ENCODE assay signal across 13 cellular contexts in the genomic region with DNA sequence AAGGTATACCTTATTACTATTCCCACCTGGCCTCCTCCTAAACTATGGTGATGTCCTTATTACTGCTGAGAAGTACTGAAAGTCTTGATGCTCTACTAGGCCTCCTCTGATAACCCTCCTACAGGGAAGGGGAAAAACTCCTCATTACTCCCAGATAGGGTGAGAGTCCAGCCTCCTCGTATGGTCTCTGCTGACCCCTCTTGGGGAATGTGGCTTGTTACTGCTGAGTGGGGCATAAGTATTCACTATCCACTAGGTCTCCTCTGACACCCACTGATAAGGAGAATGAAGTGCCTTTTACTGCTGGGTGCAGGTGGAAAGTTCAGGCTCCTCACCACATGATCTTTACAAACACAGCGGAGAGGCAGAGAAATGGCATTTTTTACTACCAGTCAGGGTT.
A peak's percentile ranks its signal among the peaks of the same experiment; 100 is the strongest.
DNase-seq lines count a peak whose midpoint lies in the region; ATAC-seq, FAIRE-seq and TF ChIP-seq lines count a peak whose summit lies in the region.
"Had no signal": no experiment of that assay in that cellular context is flagged by ENCODE, and none has a peak within 500 bp of the region (broad histone marks: within the 10 kb centered on the region; RNA-seq: fewer than 3 reads in every experiment).

No MANE protein-coding gene starts in this region.

- H3K9ac ChIP-seq in HepG2 (ENCODE audit: insufficient read depth, low read depth, low read length): no peak overlapping the region

- in situ Hi-C loops in HepG2 (cut with HindIII; ENCODE audit: extremely low pct_ligation_motif_present, low pct_unique_long_range_greater_than_20kb): no loop called here

- no peak overlapping the region for H3K4me2 ChIP-seq in HepG2 (ENCODE audit: low read depth, low read length)

- peaks cover 5% of the 10 kb centered on the region; the same call in 1 of the 2 replicates for H3K9me3 ChIP-seq in HepG2 (ENCODE audit: low read length)
- no peaks in the 10 kb centered on the region for H3K9me3 ChIP-seq in ovary
- H3K9me3 ChIP-seq: thoracic aorta had no signal

- CTCF ChIA-PET in BJ (lab: Yijun Ruan, JAX): no interaction called here
- CTCF ChIA-PET in HepG2 (lab: Yijun Ruan, JAX; ENCODE audit: low intra/inter-chr PET ratio, low total read pairs): no interaction called here

- TF ChIP-seq POLR2A in HepG2 (IDR thresholded peaks at IDR 0.05; ENCODE audit: insufficient read depth in 1 of 2, low read depth in 2 of 2, low read length in 2 of 2) (no peak), ovary (IDR thresholded peaks at IDR 0.05) (no peak)

- no peaks in the 10 kb centered on the region for H3K36me3 ChIP-seq in BJ (ENCODE audit: control insufficient read depth, insufficient read depth, low read length)
- no peaks in the 10 kb centered on the region for H3K36me3 ChIP-seq in HepG2 (replicated peaks in 1 of 2; ENCODE audit: control insufficient read depth in 1 of 2, insufficient read depth in 2 of 2, low read length in 2 of 2)
- no peaks in the 10 kb centered on the region for H3K36me3 ChIP-seq in ovary
- H3K36me3 ChIP-seq: thoracic aorta had no signal

- peak; percentile 51; the same call in 2 of the 3 replicates for ATAC-seq in HepG2
- ATAC-seq: activated naive CD4-positive, alpha-beta T cell treated with anti-CD3 and anti-CD28 coated beads, Interleukin-2, amount 50 U/mL, for 72 hours had no signal

- no peaks in the 10 kb centered on the region for H4K20me1 ChIP-seq in HepG2 (ENCODE audit: insufficient read depth, low read length)

- no peaks in the 10 kb centered on the region for H3K79me2 ChIP-seq in HepG2 (ENCODE audit: insufficient read depth, low read length)

- no peak for FAIRE-seq in HepG2 (lab: Jason Lieb, UNC)
- FAIRE-seq in RCC 7860 (lab: Jason Lieb, UNC): no peak
- FAIRE-seq: islet of Langerhans had no signal

- no peak overlapping the region for H2AFZ ChIP-seq in HepG2 (ENCODE audit: low read length)

- no peak overlapping the region for H3K4me3 ChIP-seq in BJ (ENCODE audit: low read depth, low read length)
- no peak overlapping the region for H3K4me3 ChIP-seq in cardiac fibroblast (replicated peaks in 1 of 2; ENCODE audit: low read depth in 2 of 2, low read length in 2 of 2)
- no peak overlapping the region for H3K4me3 ChIP-seq in HepG2 (replicated peaks in 1 of 3; ENCODE audit: insufficient read depth in 1 of 3, low read depth in 2 of 3, low read length in 3 of 3)
- H3K4me3 ChIP-seq in ovary: no peak overlapping the region
- H3K4me3 ChIP-seq: thoracic aorta had no signal

- TF ChIP-seq CTCF in BJ (IDR thresholded peaks at IDR 0.05; ENCODE audit: insufficient read depth, low read depth, low read length) (peak; percentile 26), cardiac fibroblast (IDR thresholded peaks at IDR 0.05; ENCODE audit: low read depth, low read length) (peak; percentile 10), HepG2 (CRISPR knock-in tag; IDR thresholded peaks at IDR 0.05) (peak; percentile 27; the same call in 1 of the 2 replicates), ovary (IDR thresholded peaks at IDR 0.05) (no peak)

- H3K27me3 ChIP-seq in BJ (ENCODE audit: control insufficient read depth, insufficient read depth, low read length) (no peaks in the 10 kb centered on the region), HepG2 (ENCODE audit: control insufficient read depth in 1 of 2, insufficient read depth in 2 of 2, low read length in 2 of 2) (no peaks in the 10 kb centered on the region), ovary (no peaks in the 10 kb centered on the region)

- POLR2A ChIA-PET in BJ (lab: Charles Lee) (no interaction called here), HepG2 (lab: Yijun Ruan, JAX) (no interaction called here)

- TF ChIP-seq EP300 in HepG2 (IDR thresholded peaks at IDR 0.05; ENCODE audit: low read depth in 2 of 2, low read length in 2 of 2) (no peak), HepG2 (CRISPR knock-in tag; IDR thresholded peaks at IDR 0.05; ENCODE audit: borderline replicate concordance) (no peak), ovary (IDR thresholded peaks at IDR 0.05) (no peak)

- H3K4me1 ChIP-seq in HepG2 (ENCODE audit: insufficient read depth, low read length): no peaks in the 10 kb centered on the region
- H3K4me1 ChIP-seq in ovary (ENCODE audit: insufficient read depth): no peaks in the 10 kb centered on the region

- BruUV-seq in HepG2 (replicated peaks; lab: Mats Ljungman, UMichigan): no TSS peak

- intact Hi-C loops in HepG2 (cut with micrococcal nuclease; ENCODE audit: unreplicated experiment) (no loop called here), ovary (cut with DNase I) (no loop called here)

- DNase-seq in BJ (ENCODE audit: low read depth) (no peak), HT1080 (ENCODE audit: low read depth) (peak; percentile 34), cardiac fibroblast (ENCODE audit: low read depth in 2 of 2) (peak; percentile 24 to 42), HepG2 (ENCODE audit: low spot score) (no peak), CD1c-positive myeloid dendritic cell (ENCODE audit: extremely low spot score) (no peak), ovary (no peak), RCC 7860 (ENCODE audit: low spot score) (no peak)
- DNase-seq in NK-92 treated with Interleukin-12 subunit alpha and Interleukin-12 subunit beta, amount 100 ng/mL, for 24 hours (lab: John Stamatoyannopoulos, UW): no peak
- DNase-seq: activated CD4-positive, alpha-beta T cell treated with anti-CD3 and anti-CD28 coated beads, Interleukin-2, amount 50 U/mL, for 4 hours; effector memory CD4-positive, alpha-beta T cell had no signal

- H3K27ac ChIP-seq in HepG2 (ENCODE audit: extremely low read length, insufficient read depth, low read length) (no peak overlapping the region), ovary (no peak overlapping the region)
- H3K27ac ChIP-seq: thoracic aorta had no signal

- no peak for TF ChIP-seq RAD21 in HepG2 (CRISPR knock-in tag; IDR thresholded peaks at IDR 0.05)

- 15% methylated on average over 2 of the region's 2 CpGs for WGBS in HepG2 (ENCODE audit: low lambda C conversion rate)
- 63 to 69% (median 66%) methylated on average over 2 of the region's 2 CpGs for WGBS in ovary, 3 donors

TF ChIP-seq in HepG2, 621 proteins besides CTCF, POLR2A, EP300 and RAD21:
- no peak for TF ChIP-seq ZBTB43 (CRISPR knock-in tag; conservative IDR thresholded peaks at IDR 0.05)
- TF ChIP-seq KLF16 (CRISPR knock-in tag; IDR thresholded peaks at IDR 0.05): no peak
- no peak for TF ChIP-seq TAF1 (CRISPR knock-in tag; IDR thresholded peaks at IDR 0.05)
- TF ChIP-seq BRD4 (CRISPR knock-in tag; IDR thresholded peaks at IDR 0.05): no peak
- TF ChIP-seq ZBTB1 (CRISPR knock-in tag; IDR thresholded peaks at IDR 0.05; ENCODE audit: borderline replicate concordance): no peak
- TF ChIP-seq THAP7 (CRISPR knock-in tag; IDR thresholded peaks at IDR 0.05): no peak
- TF ChIP-seq MATR3 (CRISPR knock-in tag; IDR thresholded peaks at IDR 0.05): no peak
- no peak for TF ChIP-seq GZF1 (CRISPR knock-in tag; IDR thresholded peaks at IDR 0.05)
- no peak for TF ChIP-seq STAT5B (CRISPR knock-in tag; IDR thresholded peaks at IDR 0.05)
- TF ChIP-seq ZNF747 (CRISPR knock-in tag; IDR thresholded peaks at IDR 0.05; ENCODE audit: borderline replicate concordance): no peak
- no peak for TF ChIP-seq HNRNPK (IDR thresholded peaks at IDR 0.05; ENCODE audit: low read depth, low read length, poor library complexity, severe bottlenecking)
- TF ChIP-seq SSRP1 (CRISPR knock-in tag; IDR thresholded peaks at IDR 0.05): no peak

Comparison
In these comparisons a context has a peak if more than half of its experiments do, and no peak if none do; other contexts are left out.
1. DNase-seq: peak in HT1080 (single experiment) and cardiac fibroblast (2 of 2); none in BJ (single experiment), HepG2 (single experiment), CD1c-positive myeloid dendritic cell (single experiment), ovary (0 of 5), RCC 7860 (single experiment) and NK-92 treated with Interleukin-12 subunit alpha and Interleukin-12 subunit beta, amount 100 ng/mL, for 24 hours (single experiment).
2. CTCF ChIP-seq: peak in BJ (single experiment), cardiac fibroblast (single experiment) and HepG2 (single experiment); none in ovary (0 of 3).